18 cellular contexts compared by ENCODE assay signal in the genomic region with DNA sequence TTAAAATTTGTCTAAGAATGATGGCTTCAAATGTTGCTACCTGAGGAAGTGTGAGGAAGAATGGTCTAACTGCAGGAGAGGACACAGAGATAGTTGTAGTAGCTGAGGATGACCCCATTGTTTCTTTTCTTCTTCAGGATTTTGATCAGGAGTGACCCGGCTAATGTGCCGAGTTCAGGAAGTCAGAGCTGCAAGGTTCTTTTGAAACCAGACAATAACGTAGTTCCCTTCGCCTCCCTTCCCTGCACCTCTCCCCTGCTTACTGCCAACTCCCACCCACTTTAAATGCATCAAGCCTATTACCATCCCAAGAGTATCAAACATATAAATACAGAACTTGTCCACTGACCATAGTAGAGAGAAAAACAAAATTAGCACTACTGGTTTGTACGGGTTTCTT. TPM values are rescaled to one million over a fixed set of nuclear protein-coding genes. Genes with fewer than 3 reads are reported as not detected.
A peak's percentile ranks its signal among the peaks of the same experiment; 100 is the strongest.
DNase-seq lines count a peak whose midpoint lies in the region; ATAC-seq and TF ChIP-seq lines count a peak whose summit lies in the region.
"Had no signal": no experiment of that assay in that cellular context is flagged by ENCODE, and none has a peak within 500 bp of the region (broad histone marks: within the 10 kb centered on the region; RNA-seq: fewer than 3 reads in every experiment).

No MANE protein-coding gene starts in this region.

- in situ Hi-C loops in HAP-1 (cut with MboI; ENCODE audit: low sequenced_read_pairs): no loop called here

- H3K4me1 ChIP-seq in HAP-1 (peaks cover 12% of the 10 kb centered on the region), iPS-15b (ENCODE audit: control insufficient read depth, insufficient read depth, low read length) (peaks cover 3% of the 10 kb centered on the region), left lung (no peaks in the 10 kb centered on the region)
- H3K4me1 ChIP-seq: BLaER1 had no signal

- intact Hi-C loops in left lung (cut with DNase I): no loop called here

- H3K27ac ChIP-seq in WERI-Rb-1 (no peak overlapping the region), left lung (no peak overlapping the region)
- H3K27ac ChIP-seq: BLaER1, lower lobe of right lung, RWPE1 had no signal

- ATAC-seq in HG03097 (IDR thresholded peaks at IDR 0.05; ENCODE audit: low FRiP score, unreplicated experiment) (no peak), left lung (no peak)
- ATAC-seq: HCT116; stimulated activated naive CD8-positive, alpha-beta T cell treated with anti-CD3 and anti-CD28 coated beads, Interleukin-15, Interleukin-2, amounts not matched to agents 100 U/mL and 50 U/mL, for 24 hours had no signal

- H3K4me3 ChIP-seq in HAP-1 (peak overlapping the region; percentile 27), WERI-Rb-1 (ENCODE audit: low read depth, low read length) (peak overlapping the region; percentile 79), iPS-15b (ENCODE audit: low read depth, low read length) (peak overlapping the region; percentile 77), skeletal muscle cell (ENCODE audit: low read depth, low read length) (peak overlapping the region; percentile 58), left lung (no peak overlapping the region)
- H3K4me3 ChIP-seq: BLaER1, lower lobe of right lung had no signal

- no peaks in the 10 kb centered on the region for H3K36me3 ChIP-seq in HAP-1 (replicated peaks)
- H3K36me3 ChIP-seq in WERI-Rb-1: no peaks in the 10 kb centered on the region
- H3K36me3 ChIP-seq in iPS-15b (ENCODE audit: control insufficient read depth, insufficient read depth, low read length): no peaks in the 10 kb centered on the region
- no peaks in the 10 kb centered on the region for H3K36me3 ChIP-seq in left lung
- H3K36me3 ChIP-seq: BLaER1, lower lobe of right lung had no signal

- H3K27me3 ChIP-seq in HAP-1 (ENCODE audit: low read depth) (no peaks in the 10 kb centered on the region), WERI-Rb-1 (ENCODE audit: insufficient read depth, low read depth, severe bottlenecking) (peaks cover 10% of the 10 kb centered on the region), iPS-15b (ENCODE audit: control insufficient read depth, insufficient read depth, low read length) (peaks cover 12% of the 10 kb centered on the region), left lung (peaks cover 19 to 40% of the 10 kb centered on the region in 2 donors)
- H3K27me3 ChIP-seq: BLaER1 had no signal

- peak overlapping the region; percentile 38 for H3K9ac ChIP-seq in iPS-15b (ENCODE audit: low read depth, low read length)
- H3K9ac ChIP-seq: BLaER1 had no signal

- TF ChIP-seq CTCF in WERI-Rb-1 (IDR thresholded peaks at IDR 0.05; ENCODE audit: low read depth, low read length): no peak
- TF ChIP-seq CTCF in left lung (IDR thresholded peaks at IDR 0.05): no peak

- DNase-seq in HAP-1 (ENCODE audit: low spot score in 2 of 2) (peak in 1 of 2 experiments; percentile 34), WERI-Rb-1 (no peak), skeletal muscle cell (ENCODE audit: low read depth) (no peak), GM19238 (ENCODE audit: insufficient read length, low spot score) (no peak), left lung (no peak)
- DNase-seq: activated B cell treated with CpG ODN at 0.5 μM for 24 hours; activated gamma-delta T cell; aorta; DMS79; lower lobe of right lung; NCI-H1436; NCI-H510A treated with DMSO at 0.1 percent for 48 hours; stimulated activated naive CD8-positive, alpha-beta T cell treated with anti-CD3 and anti-CD28 coated beads, Interleukin-15, Interleukin-2, amounts not matched to agents 100 U/mL and 50 U/mL, for 24 hours had no signal

- no peaks in the 10 kb centered on the region for H3K9me3 ChIP-seq in HAP-1
- H3K9me3 ChIP-seq in WERI-Rb-1 (ENCODE audit: severe bottlenecking): no peaks in the 10 kb centered on the region
- H3K9me3 ChIP-seq in iPS-15b (ENCODE audit: control insufficient read depth, insufficient read depth, low read length): no peaks in the 10 kb centered on the region
- no peaks in the 10 kb centered on the region for H3K9me3 ChIP-seq in left lung
- H3K9me3 ChIP-seq: lower lobe of right lung had no signal

RNA-seq across cellular contexts. Expression of a gene that starts 23.3 kb away (rescaled TPM):
- total RNA-seq in left lung: under 1 TPM in 1 of 2 donors, not detected in 1; 0.35 TPM
- total RNA-seq: activated B cell treated with CpG ODN at 0.5 μM for 24 hours, lower lobe of right lung had no signal

Comparison
In these comparisons a context has a peak if more than half of its experiments do, and no peak if none do; other contexts are left out.
1. H3K4me3 ChIP-seq: peak in HAP-1 (single experiment), WERI-Rb-1 (single experiment), iPS-15b (single experiment) and skeletal muscle cell (single experiment); none in left lung (0 of 2).